21 cellular contexts compared by ENCODE assay signal in the genomic region with DNA sequence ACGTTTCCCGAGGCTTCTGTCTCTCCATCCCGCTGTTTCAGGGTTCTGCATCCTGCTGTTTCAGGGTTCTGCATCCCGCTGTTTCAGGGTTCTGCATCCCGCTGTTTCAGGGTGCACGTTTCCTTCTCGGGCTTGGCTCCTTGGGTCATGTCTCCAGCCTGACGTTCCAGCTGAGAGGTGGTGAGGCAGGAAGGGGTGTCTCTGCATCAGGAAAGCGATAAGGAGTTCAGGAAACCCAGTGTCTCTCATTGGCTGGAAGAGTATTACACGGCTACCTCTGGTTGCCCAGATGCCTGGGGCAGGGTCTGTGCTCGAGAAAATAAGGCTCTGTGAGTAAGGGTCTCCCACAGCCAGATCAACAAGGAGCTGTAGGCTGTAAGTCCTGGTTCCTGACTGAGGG.
"Had no signal": no experiment of that assay in that cellular context is flagged by ENCODE, and none has a peak within 500 bp of the region (broad histone marks: within the 10 kb centered on the region; RNA-seq: fewer than 3 reads in every experiment).

No MANE protein-coding gene starts in this region.

- ATAC-seq: activated CD8-positive, alpha-beta memory T cell treated with anti-CD3 and anti-CD28 coated beads, Interleukin-2, amount 10 ng/mL, durations not matched to agents 7 days and 5 days; gastrocnemius medialis; SK-N-SH treated with all-trans-retinoic acid at 6 μM for 48 hours; T-cell had no signal

- H3K4me3 Mint-ChIP-seq: activated B cell treated with CpG ODN at 0.5 μM for 24 hours; activated CD4-positive, alpha-beta memory T cell treated with anti-CD3 and anti-CD28 coated beads for 36 hours; activated CD8-positive, alpha-beta memory T cell treated with anti-CD3 and anti-CD28 coated beads, Interleukin-2, amount 10 ng/mL, durations not matched to agents 7 days and 5 days; activated naive CD8-positive, alpha-beta T cell treated with anti-CD3 and anti-CD28 coated beads, Interleukin-2, amount 10 ng/mL, durations not matched to agents 7 days and 5 days; endodermal cell; mesothelial cell of epicardium; nephron; stimulated activated naive CD8-positive, alpha-beta T cell treated with anti-CD3 and anti-CD28 coated beads, Interleukin-15, Interleukin-2, amounts not matched to agents 100 ng/mL and 50 ng/mL, for 24 hours; T-cell had no signal

- H3K9me3 ChIP-seq: gastrocnemius medialis, suprapubic skin had no signal

- H3K36me3 ChIP-seq: gastrocnemius medialis, suprapubic skin had no signal

- H3K9me3 Mint-ChIP-seq: activated B cell treated with CpG ODN at 0.5 μM for 24 hours; activated CD4-positive, alpha-beta memory T cell treated with anti-CD3 and anti-CD28 coated beads for 36 hours; activated naive CD8-positive, alpha-beta T cell treated with anti-CD3 and anti-CD28 coated beads, Interleukin-2, amount 10 ng/mL, durations not matched to agents 7 days and 5 days; activated T-helper 2 cell treated with anti-CD3 and anti-CD28 coated beads, Interferon-gamma antibody, Interleukin-2, Interleukin-4, amounts not matched to agents 10 μg/mL and 5 μg/mL and 100 μg/mL, durations not matched to agents 14 hours and 24 hours and 36 hours; endodermal cell; mesothelial cell of epicardium; nephron; stimulated activated naive CD8-positive, alpha-beta T cell treated with anti-CD3 and anti-CD28 coated beads, Interleukin-15, Interleukin-2, amounts not matched to agents 100 ng/mL and 50 ng/mL, for 24 hours; T-cell had no signal

- H3K36me3 Mint-ChIP-seq: activated CD4-positive, alpha-beta memory T cell treated with anti-CD3 and anti-CD28 coated beads for 36 hours; activated CD8-positive, alpha-beta memory T cell treated with anti-CD3 and anti-CD28 coated beads, Interleukin-2, amount 10 ng/mL, durations not matched to agents 7 days and 5 days; mesothelial cell of epicardium had no signal

- H3K4me3 ChIP-seq: gastrocnemius medialis, lung, suprapubic skin had no signal

- H3K27ac Mint-ChIP-seq: activated CD4-positive, alpha-beta memory T cell treated with anti-CD3 and anti-CD28 coated beads for 36 hours; activated CD8-positive, alpha-beta memory T cell treated with anti-CD3 and anti-CD28 coated beads, Interleukin-2, amount 10 ng/mL, durations not matched to agents 7 days and 5 days; activated T-helper 2 cell treated with anti-CD3 and anti-CD28 coated beads, Interferon-gamma antibody, Interleukin-2, Interleukin-4, amounts not matched to agents 10 μg/mL and 5 μg/mL and 100 μg/mL, durations not matched to agents 14 hours and 24 hours and 36 hours; endodermal cell; mesothelial cell of epicardium; nephron; stimulated activated naive CD8-positive, alpha-beta T cell treated with anti-CD3 and anti-CD28 coated beads, Interleukin-15, Interleukin-2, amounts not matched to agents 100 ng/mL and 50 ng/mL, for 24 hours; T-cell had no signal

- H3K27ac ChIP-seq: suprapubic skin had no signal

- H3K27me3 ChIP-seq: gastrocnemius medialis, suprapubic skin had no signal

- H3K27me3 Mint-ChIP-seq: activated B cell treated with CpG ODN at 0.5 μM for 24 hours; activated CD4-positive, alpha-beta memory T cell treated with anti-CD3 and anti-CD28 coated beads for 36 hours; activated CD8-positive, alpha-beta memory T cell treated with anti-CD3 and anti-CD28 coated beads, Interleukin-2, amount 10 ng/mL, durations not matched to agents 7 days and 5 days; activated naive CD8-positive, alpha-beta T cell treated with anti-CD3 and anti-CD28 coated beads, Interleukin-2, amount 10 ng/mL, durations not matched to agents 7 days and 5 days; stimulated activated naive CD8-positive, alpha-beta T cell treated with anti-CD3 and anti-CD28 coated beads, Interleukin-15, Interleukin-2, amounts not matched to agents 100 ng/mL and 50 ng/mL, for 24 hours; T-cell had no signal

- DNase-seq: activated B cell treated with CpG ODN at 0.5 μM for 24 hours; activated CD4-positive, alpha-beta memory T cell treated with anti-CD3 and anti-CD28 coated beads for 36 hours; activated CD4-positive, alpha-beta T cell treated with anti-CD3 and anti-CD28 coated beads for 4 hours; activated CD8-positive, alpha-beta memory T cell treated with anti-CD3 and anti-CD28 coated beads, Interleukin-2, amount 10 ng/mL, durations not matched to agents 7 days and 5 days; activated naive CD4-positive, alpha-beta T cell treated with Interleukin-2 at 50 U/mL for 16 hours; activated naive CD8-positive, alpha-beta T cell treated with anti-CD3 and anti-CD28 coated beads, Interleukin-2, amount 10 ng/mL, durations not matched to agents 7 days and 5 days; amygdala; caudate nucleus; endodermal cell; erythroblast; gastrocnemius medialis; nucleus accumbens; T-cell; trophoblast cell had no signal
